ENCODE assay signal across 11 cellular contexts in the genomic region with DNA sequence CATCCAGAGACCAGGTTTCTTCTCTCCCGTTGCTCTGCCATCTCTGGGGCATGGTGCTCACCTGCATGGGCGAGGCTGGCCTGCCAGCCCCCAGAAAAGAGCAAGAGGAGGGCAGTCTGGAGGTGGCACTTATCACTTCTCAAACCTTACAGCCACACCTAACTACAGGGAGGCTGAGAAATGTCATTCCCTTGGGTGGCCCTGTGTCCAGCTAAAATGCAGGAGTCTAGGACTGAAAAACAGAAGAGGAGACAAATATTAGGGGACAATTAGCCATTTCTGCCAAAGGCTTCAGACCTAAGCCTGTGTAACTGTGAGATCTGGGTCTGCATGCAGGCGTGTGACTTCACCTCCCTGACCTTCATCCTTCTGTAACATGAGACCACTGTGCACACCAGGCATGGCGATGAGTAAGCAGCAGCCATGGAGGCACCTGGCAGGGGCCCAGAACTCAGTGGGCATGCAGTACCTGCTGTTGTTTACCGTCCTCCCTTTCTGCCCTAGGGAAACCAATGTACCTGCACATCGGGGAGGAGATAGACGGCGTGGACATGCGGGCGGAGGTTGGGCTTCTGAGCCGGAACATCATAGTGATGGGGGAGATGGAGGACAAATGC.
A peak's percentile ranks its signal among the peaks of the same experiment; 100 is the strongest.
DNase-seq lines count a peak whose midpoint lies in the region; ATAC-seq, FAIRE-seq and TF ChIP-seq lines count a peak whose summit lies in the region.
"Had no signal": no experiment of that assay in that cellular context is flagged by ENCODE, and none has a peak within 500 bp of the region (broad histone marks: within the 10 kb centered on the region; RNA-seq: fewer than 3 reads in every experiment).

No MANE protein-coding gene starts in this region.

- DNase-seq in A549 (ENCODE audit: low read depth in 1 of 2, low spot score in 1 of 2) (peak in 1 of 2 experiments; percentile 26), HT1080 (ENCODE audit: low read depth) (peak; percentile 81), NCI-H2196 (lab: John Stamatoyannopoulos, UW; ENCODE audit: unreplicated experiment) (peak; percentile 71), brain pericyte (ENCODE audit: low read depth, low spot score) (peak; percentile 40), esophagus muscularis mucosa (ENCODE audit: extremely low spot score) (no peak), OCI-M1 (lab: John Stamatoyannopoulos, UW) (no peak)
- DNase-seq: caudate nucleus; NCI-H446 treated with DMSO at 0.1 percent for 48 hours; stimulated activated naive B cell treated with anti-CD40 and anti-IgM and Interleukin-4, amounts not matched to agents 10 μg/mL and 1 μg/mL and 100 μg/mL, for 72 hours had no signal

- no peak for FAIRE-seq in A549 (lab: Jason Lieb, UNC)

- H3K4me3 ChIP-seq in A549 = no peak overlapping the region
- H3K4me3 ChIP-seq in esophagus muscularis mucosa = no peak overlapping the region

- 59% methylated on average over 11 of the region's 11 CpGs for WGBS in A549 (ENCODE audit: missing lambda C conversion rate)
- WGBS in esophagus muscularis mucosa = 92% methylated on average over 11 of the region's 11 CpGs

- TF ChIP-seq RAD21 in A549 (conservative IDR thresholded peaks at IDR 0.05 in 1 of 2, IDR thresholded peaks at IDR 0.05 in 1 of 2) = no peak

- intact Hi-C loops in esophagus muscularis mucosa (cut with DNase I) = no loop called here

- no peak overlapping the region for H3K27ac ChIP-seq in A549
- no peak overlapping the region for H3K27ac ChIP-seq in esophagus muscularis mucosa (replicated peaks in 1 of 4)

- TF ChIP-seq POLR2A in A549 (IDR thresholded peaks at IDR 0.05; ENCODE audit: low read length) = no peak
- TF ChIP-seq POLR2A in esophagus muscularis mucosa (IDR thresholded peaks at IDR 0.05; ENCODE audit: low read depth) = no peak
- no peak for TF ChIP-seq POLR2A in GM18505 (IDR thresholded peaks at IDR 0.05; ENCODE audit: borderline replicate concordance, extremely low read depth, insufficient read depth, insufficient read length)

- POLR2A ChIA-PET in A549 (lab: Yijun Ruan, JAX) = no interaction called here

- no peak for TF ChIP-seq EP300 in A549 (IDR thresholded peaks at IDR 0.05)
- TF ChIP-seq EP300 in esophagus muscularis mucosa (IDR thresholded peaks at IDR 0.05) = no peak

- no peaks in the 10 kb centered on the region for H3K27me3 ChIP-seq in esophagus muscularis mucosa

- peaks cover 11% of the 10 kb centered on the region; the same call in 1 of the 3 replicates for H3K9me3 ChIP-seq in A549
- peaks cover 0 to 9% (median 0%) of the 10 kb centered on the region in 4 donors for H3K9me3 ChIP-seq in esophagus muscularis mucosa

- CTCF ChIA-PET in A549 (lab: Yijun Ruan, JAX) = interaction anchor here (2.3 kb wide), 1 partner anchor 63 kb away, joined by 9 read pairs; no protein-coding TSS in a partner anchor

- H3K4me2 ChIP-seq in A549 = peak overlapping the region; percentile 13; the same call in 1 of the 3 replicates

- peaks cover 6% of the 10 kb centered on the region; the same call in 1 of the 3 replicates for H3K4me1 ChIP-seq in A549
- no peaks in the 10 kb centered on the region for H3K4me1 ChIP-seq in esophagus muscularis mucosa

- TF ChIP-seq CTCF in A549 (IDR thresholded peaks at IDR 0.05) = no peak
- TF ChIP-seq CTCF in esophagus muscularis mucosa (IDR thresholded peaks at IDR 0.05) = no peak

- peak in 1 of 2 experiments; percentile 57; a peak in 3 of 6 replicates for ATAC-seq in A549
- ATAC-seq in GM18502 (IDR thresholded peaks at IDR 0.05; ENCODE audit: poor library complexity, unreplicated experiment) = no peak
- ATAC-seq in GM18505 (IDR thresholded peaks at IDR 0.05; ENCODE audit: unreplicated experiment) = no peak
- ATAC-seq: stimulated activated naive B cell treated with anti-CD40 and anti-IgM and Interleukin-4, amounts not matched to agents 10 μg/mL and 1 μg/mL and 100 μg/mL, for 72 hours had no signal

- H3K36me3 ChIP-seq in esophagus muscularis mucosa = peaks cover 10 to 52% (median 24%) of the 10 kb centered on the region in 4 donors

TF ChIP-seq in A549, 52 proteins besides CTCF, POLR2A, EP300 and RAD21:
- TF ChIP-seq RFX5 (IDR thresholded peaks at IDR 0.05) = no peak
- no peak for TF ChIP-seq SREBF2 (IDR thresholded peaks at IDR 0.05)
- TF ChIP-seq HOXA7 (CRISPR knock-in tag; IDR thresholded peaks at IDR 0.05) = no peak
- TF ChIP-seq MAZ (IDR thresholded peaks at IDR 0.05; ENCODE audit: borderline replicate concordance, low read depth, low read length) = no peak
- no peak for TF ChIP-seq JUNB (IDR thresholded peaks at IDR 0.05)
- no peak for TF ChIP-seq HEYL (CRISPR knock-in tag; IDR thresholded peaks at IDR 0.05)
- no peak for TF ChIP-seq PHF8 (IDR thresholded peaks at IDR 0.05; ENCODE audit: borderline replicate concordance, low read depth)
- TF ChIP-seq E2F6 (IDR thresholded peaks at IDR 0.05; ENCODE audit: borderline replicate concordance, low read depth) = no peak
- TF ChIP-seq, protein P1, sequence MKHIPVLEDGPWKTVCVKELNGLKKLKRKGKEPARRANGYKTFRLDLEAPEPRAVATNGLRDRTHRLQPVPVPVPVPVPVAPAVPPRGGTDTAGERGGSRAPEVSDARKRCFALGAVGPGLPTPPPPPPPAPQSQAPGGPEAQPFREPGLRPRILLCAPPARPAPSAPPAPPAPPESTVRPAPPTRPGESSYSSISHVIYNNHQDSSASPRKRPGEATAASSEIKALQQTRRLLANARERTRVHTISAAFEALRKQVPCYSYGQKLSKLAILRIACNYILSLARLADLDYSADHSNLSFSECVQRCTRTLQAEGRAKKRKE (CRISPR knock-in tag; IDR thresholded peaks at IDR 0.05; ENCODE audit: low read depth) = no peak
- TF ChIP-seq ZFP36 (IDR thresholded peaks at IDR 0.05; ENCODE audit: borderline replicate concordance, partially characterized antibody) = no peak
- no peak for TF ChIP-seq EHF (CRISPR knock-in tag; IDR thresholded peaks at IDR 0.05)
- TF ChIP-seq JUN (IDR thresholded peaks at IDR 0.05) = no peak
- no peak for TF ChIP-seq CEBPB (IDR thresholded peaks at IDR 0.05)
- TF ChIP-seq KDM5A (IDR thresholded peaks at IDR 0.05) = no peak

Comparison
In these comparisons a context has a peak if more than half of its experiments do, and no peak if none do; other contexts are left out.
1. DNase-seq: peak in HT1080 (single experiment), NCI-H2196 (single experiment) and brain pericyte (single experiment); none in esophagus muscularis mucosa (single experiment) and OCI-M1 (single experiment).